ENCODE assay signal across 1 cellular context in the genomic region with DNA sequence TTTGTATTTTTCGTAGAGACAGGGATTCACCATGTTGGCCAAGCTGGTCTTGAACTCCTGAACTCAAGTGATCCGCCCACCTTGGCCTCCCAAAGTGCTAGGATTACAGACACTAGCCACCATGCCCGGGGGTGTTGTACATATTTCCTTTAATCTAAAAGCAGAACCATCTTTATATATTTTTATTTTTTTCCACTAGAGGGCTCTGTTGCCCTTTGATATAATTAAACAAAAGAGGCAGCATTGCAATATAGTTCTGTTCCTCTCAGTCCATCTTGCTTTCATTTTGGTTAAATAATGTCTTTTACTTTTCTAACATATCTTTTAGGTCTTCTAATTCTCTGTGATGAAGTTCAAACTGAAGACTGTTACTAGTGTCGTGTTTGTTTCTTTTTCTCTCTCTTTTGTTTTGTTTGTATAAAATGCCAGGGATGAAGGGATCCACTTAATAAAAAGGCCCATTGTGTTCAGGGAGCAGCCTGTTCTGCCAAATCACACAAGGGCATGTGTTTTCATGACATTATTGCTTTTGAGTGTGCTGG.
TF ChIP-seq lines count a peak whose summit lies in the region.

No MANE protein-coding gene starts in this region.

TF ChIP-seq in GM23338, 12 proteins besides CTCF, POLR2A, EP300 and RAD21 (continued from another document):
- TF ChIP-seq, protein P1, sequence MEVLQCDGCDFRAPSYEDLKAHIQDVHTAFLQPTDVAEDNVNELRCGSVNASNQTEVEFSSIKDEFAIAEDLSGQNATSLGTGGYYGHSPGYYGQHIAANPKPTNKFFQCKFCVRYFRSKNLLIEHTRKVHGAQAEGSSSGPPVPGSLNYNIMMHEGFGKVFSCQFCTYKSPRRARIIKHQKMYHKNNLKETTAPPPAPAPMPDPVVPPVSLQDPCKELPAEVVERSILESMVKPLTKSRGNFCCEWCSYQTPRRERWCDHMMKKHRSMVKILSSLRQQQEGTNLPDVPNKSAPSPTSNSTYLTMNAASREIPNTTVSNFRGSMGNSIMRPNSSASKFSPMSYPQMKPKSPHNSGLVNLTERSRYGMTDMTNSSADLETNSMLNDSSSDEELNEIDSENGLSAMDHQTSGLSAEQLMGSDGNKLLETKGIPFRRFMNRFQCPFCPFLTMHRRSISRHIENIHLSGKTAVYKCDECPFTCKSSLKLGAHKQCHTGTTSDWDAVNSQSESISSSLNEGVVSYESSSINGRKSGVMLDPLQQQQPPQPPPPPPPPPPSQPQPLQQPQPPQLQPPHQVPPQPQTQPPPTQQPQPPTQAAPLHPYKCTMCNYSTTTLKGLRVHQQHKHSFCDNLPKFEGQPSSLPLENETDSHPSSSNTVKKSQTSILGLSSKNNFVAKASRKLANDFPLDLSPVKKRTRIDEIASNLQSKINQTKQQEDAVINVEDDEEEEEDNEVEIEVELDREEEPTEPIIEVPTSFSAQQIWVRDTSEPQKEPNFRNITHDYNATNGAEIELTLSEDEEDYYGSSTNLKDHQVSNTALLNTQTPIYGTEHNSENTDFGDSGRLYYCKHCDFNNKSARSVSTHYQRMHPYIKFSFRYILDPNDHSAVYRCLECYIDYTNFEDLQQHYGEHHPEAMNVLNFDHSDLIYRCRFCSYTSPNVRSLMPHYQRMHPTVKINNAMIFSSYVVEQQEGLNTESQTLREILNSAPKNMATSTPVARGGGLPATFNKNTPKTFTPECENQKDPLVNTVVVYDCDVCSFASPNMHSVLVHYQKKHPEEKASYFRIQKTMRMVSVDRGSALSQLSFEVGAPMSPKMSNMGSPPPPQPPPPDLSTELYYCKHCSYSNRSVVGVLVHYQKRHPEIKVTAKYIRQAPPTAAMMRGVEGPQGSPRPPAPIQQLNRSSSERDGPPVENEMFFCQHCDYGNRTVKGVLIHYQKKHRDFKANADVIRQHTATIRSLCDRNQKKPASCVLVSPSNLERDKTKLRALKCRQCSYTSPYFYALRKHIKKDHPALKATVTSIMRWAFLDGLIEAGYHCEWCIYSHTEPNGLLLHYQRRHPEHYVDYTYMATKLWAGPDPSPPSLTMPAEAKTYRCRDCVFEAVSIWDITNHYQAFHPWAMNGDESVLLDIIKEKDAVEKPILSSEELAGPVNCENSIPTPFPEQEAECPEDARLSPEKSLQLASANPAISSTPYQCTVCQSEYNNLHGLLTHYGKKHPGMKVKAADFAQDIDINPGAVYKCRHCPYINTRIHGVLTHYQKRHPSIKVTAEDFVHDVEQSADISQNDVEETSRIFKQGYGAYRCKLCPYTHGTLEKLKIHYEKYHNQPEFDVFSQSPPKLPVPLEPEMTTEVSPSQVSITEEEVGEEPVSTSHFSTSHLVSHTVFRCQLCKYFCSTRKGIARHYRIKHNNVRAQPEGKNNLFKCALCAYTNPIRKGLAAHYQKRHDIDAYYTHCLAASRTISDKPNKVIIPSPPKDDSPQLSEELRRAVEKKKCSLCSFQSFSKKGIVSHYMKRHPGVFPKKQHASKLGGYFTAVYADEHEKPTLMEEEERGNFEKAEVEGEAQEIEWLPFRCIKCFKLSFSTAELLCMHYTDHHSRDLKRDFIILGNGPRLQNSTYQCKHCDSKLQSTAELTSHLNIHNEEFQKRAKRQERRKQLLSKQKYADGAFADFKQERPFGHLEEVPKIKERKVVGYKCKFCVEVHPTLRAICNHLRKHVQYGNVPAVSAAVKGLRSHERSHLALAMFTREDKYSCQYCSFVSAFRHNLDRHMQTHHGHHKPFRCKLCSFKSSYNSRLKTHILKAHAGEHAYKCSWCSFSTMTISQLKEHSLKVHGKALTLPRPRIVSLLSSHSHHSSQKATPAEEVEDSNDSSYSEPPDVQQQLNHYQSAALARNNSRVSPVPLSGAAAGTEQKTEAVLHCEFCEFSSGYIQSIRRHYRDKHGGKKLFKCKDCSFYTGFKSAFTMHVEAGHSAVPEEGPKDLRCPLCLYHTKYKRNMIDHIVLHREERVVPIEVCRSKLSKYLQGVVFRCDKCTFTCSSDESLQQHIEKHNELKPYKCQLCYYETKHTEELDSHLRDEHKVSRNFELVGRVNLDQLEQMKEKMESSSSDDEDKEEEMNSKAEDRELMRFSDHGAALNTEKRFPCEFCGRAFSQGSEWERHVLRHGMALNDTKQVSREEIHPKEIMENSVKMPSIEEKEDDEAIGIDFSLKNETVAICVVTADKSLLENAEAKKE (CRISPR knock-in tag; IDR thresholded peaks at IDR 0.05), result no peak
- TF ChIP-seq NANOG (IDR thresholded peaks at IDR 0.05; ENCODE audit: borderline replicate concordance) (no peak), CREB1 (CRISPR knock-in tag; IDR thresholded peaks at IDR 0.05; ENCODE audit: low read depth) (no peak), EZH2phosphoT487 (IDR thresholded peaks at IDR 0.05; ENCODE audit: unreplicated experiment) (no peak), ETS1 (IDR thresholded peaks at IDR 0.05) (no peak), STAT1 (IDR thresholded peaks at IDR 0.05; ENCODE audit: unreplicated experiment) (no peak), POLR2AphosphoS5 (IDR thresholded peaks at IDR 0.05; ENCODE audit: low read depth) (no peak), ZNF331 (CRISPR knock-in tag; IDR thresholded peaks at IDR 0.05; ENCODE audit: low read depth) (no peak)
